In the genomic region with DNA sequence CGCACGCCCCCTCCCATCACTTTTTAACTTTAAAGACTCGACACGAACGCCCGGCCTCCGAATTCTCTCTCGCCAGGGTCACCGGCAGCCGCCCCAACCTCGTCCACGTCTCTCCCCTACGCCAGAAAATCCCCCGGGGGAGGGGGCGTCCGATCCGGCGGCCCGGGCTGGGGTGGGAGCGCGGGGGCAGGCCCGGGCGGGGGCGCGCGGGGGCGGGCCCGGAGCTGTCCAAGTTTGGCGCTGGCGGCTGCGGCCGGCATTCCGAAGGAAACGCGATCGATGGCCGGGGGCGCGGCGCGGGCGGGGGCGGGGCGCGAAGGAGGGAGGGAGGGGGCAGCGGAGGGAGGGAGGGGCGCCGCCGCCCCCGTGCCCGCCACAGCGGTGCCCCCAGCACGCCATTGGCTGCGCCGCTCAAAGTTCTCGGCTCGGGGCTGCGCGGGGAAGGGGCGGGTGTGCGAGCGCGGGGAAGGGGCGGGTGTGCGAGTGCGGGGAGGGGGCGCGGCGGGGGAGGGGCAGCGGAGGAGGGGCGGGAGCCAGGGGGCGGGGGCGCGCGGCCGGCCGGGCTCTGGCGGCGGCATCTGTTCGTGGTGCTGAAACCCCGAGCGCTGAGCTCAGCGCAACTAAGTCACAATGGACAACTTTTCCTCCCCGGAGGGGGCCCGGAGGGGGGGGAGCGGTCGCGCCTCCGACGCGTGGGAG, we compare ENCODE assay signal across 8 cellular contexts.
DNase-seq lines count a peak whose midpoint lies in the region; ATAC-seq lines count a peak whose summit lies in the region.

No MANE protein-coding gene starts in this region.

- peak; percentile 24 for DNase-seq in stimulated activated CD4-positive, alpha-beta T cell treated with anti-CD3 and anti-CD28 coated beads, Interleukin-15, amount 100 ng/mL, for 24 hours
- no peak for DNase-seq in stimulated activated CD4-positive, alpha-beta T cell treated with anti-CD3 and anti-CD28 coated beads, Interleukin-1b, Interleukin-23, amount 100 ng/mL, for 48 hours
- DNase-seq in cerebellar cortex (ENCODE audit: low spot score) = peak; percentile 37
- peak; percentile 51 for DNase-seq in medulla oblongata (ENCODE audit: extremely low spot score)
- no peak for DNase-seq in NCI-H1417 (lab: John Stamatoyannopoulos, UW)

- ATAC-seq in GM19328 (IDR thresholded peaks at IDR 0.05; ENCODE audit: unreplicated experiment) = no peak
- ATAC-seq in HG03469 (IDR thresholded peaks at IDR 0.05; ENCODE audit: unreplicated experiment) = no peak
- no peak for ATAC-seq in HG03442 (IDR thresholded peaks at IDR 0.05; ENCODE audit: unreplicated experiment)

Comparison
In these comparisons a context has a peak if more than half of its experiments do, and no peak if none do; other contexts are left out.
1. DNase-seq: peak in stimulated activated CD4-positive, alpha-beta T cell treated with anti-CD3 and anti-CD28 coated beads, Interleukin-15, amount 100 ng/mL, for 24 hours (single experiment), cerebellar cortex (single experiment) and medulla oblongata (single experiment); none in stimulated activated CD4-positive, alpha-beta T cell treated with anti-CD3 and anti-CD28 coated beads, Interleukin-1b, Interleukin-23, amount 100 ng/mL, for 48 hours (single experiment) and NCI-H1417 (0 of 3).